ENCODE assay signal across 14 cellular contexts in genomic region chr17:28918295-28918694, GRCh38. TPM values are rescaled to one million over a fixed set of nuclear protein-coding genes. Genes with fewer than 3 reads are reported as not detected.
DNase-seq lines count a peak whose midpoint lies in the region; ATAC-seq and TF ChIP-seq lines count a peak whose summit lies in the region.
"Had no signal": no experiment of that assay in that cellular context is flagged by ENCODE, and none has a peak within 500 bp of the region (broad histone marks: within the 10 kb centered on the region; RNA-seq: fewer than 3 reads in every experiment).

No MANE protein-coding gene starts in this region.

- H3K9me3 ChIP-seq in T-helper 17 cell (ENCODE audit: control insufficient read depth, low read length, poor library complexity, severe bottlenecking), result no peaks in the 10 kb centered on the region

- no peak for DNase-seq in natural killer cell
- no peak for DNase-seq in natural killer cell treated with Interleukin-12 subunit alpha and Interleukin-12 subunit beta and Interleukin-15 and Interleukin-18, amount 100 ng/mL, for 72 hours (ENCODE audit: low spot score)
- no peak for DNase-seq in T-helper 17 cell
- DNase-seq in immature natural killer cell, result no peak
- no peak for DNase-seq in NCI-H748 (lab: John Stamatoyannopoulos, UW; ENCODE audit: unreplicated experiment)
- DNase-seq: GDM1, KBM-7, NCI-H1436, NCI-H2081, NCI-H82, PC-9 had no signal

- TF ChIP-seq CTCF in natural killer cell (IDR thresholded peaks at IDR 0.05), result no peak

- H3K27me3 Mint-ChIP-seq in natural killer cell (ENCODE audit: low read depth in 2 of 2) (no peaks in the 10 kb centered on the region), T-helper 17 cell (no peaks in the 10 kb centered on the region), immature natural killer cell (ENCODE audit: low read depth in 3 of 3) (peaks cover 0 to 3% (median 2%) of the 10 kb centered on the region in 3 donors)
- no peaks in the 10 kb centered on the region for H3K27me3 Mint-ChIP-seq in natural killer cell treated with Interleukin-12 subunit alpha and Interleukin-12 subunit beta and Interleukin-15 and Interleukin-18, amount 100 ng/mL, for 72 hours
- H3K27me3 Mint-ChIP-seq: B cell had no signal

- peak overlapping the region; percentile 36 to 56 for H3K27ac Mint-ChIP-seq in natural killer cell
- no peak overlapping the region for H3K27ac Mint-ChIP-seq in natural killer cell treated with Interleukin-12 subunit alpha and Interleukin-12 subunit beta and Interleukin-15 and Interleukin-18, amount 100 ng/mL, for 72 hours
- peak overlapping the region; percentile 57 for H3K27ac Mint-ChIP-seq in T-helper 17 cell
- peak overlapping the region in 5 of 6 donors; percentile 46 to 87 (median 65) for H3K27ac Mint-ChIP-seq in immature natural killer cell
- H3K27ac Mint-ChIP-seq: B cell had no signal

- H3K4me1 Mint-ChIP-seq in natural killer cell (peaks cover 6 to 12% of the 10 kb centered on the region in 2 donors), T-helper 17 cell (peaks cover 11% of the 10 kb centered on the region), immature natural killer cell (peaks cover 10 to 22% of the 10 kb centered on the region in 2 donors)
- H3K4me1 Mint-ChIP-seq in natural killer cell treated with Interleukin-12 subunit alpha and Interleukin-12 subunit beta and Interleukin-15 and Interleukin-18, amount 100 ng/mL, for 72 hours (ENCODE audit: low read depth in 2 of 2), result peaks cover 9 to 15% of the 10 kb centered on the region in 2 donors

- H3K9me3 Mint-ChIP-seq in natural killer cell (no peaks in the 10 kb centered on the region), immature natural killer cell (no peaks in the 10 kb centered on the region)
- no peaks in the 10 kb centered on the region for H3K9me3 Mint-ChIP-seq in natural killer cell treated with Interleukin-12 subunit alpha and Interleukin-12 subunit beta and Interleukin-15 and Interleukin-18, amount 100 ng/mL, for 72 hours

- H3K36me3 Mint-ChIP-seq in natural killer cell (peaks cover 28% of the 10 kb centered on the region), T-helper 17 cell (ENCODE audit: low read depth) (peaks cover 16% of the 10 kb centered on the region), immature natural killer cell (peaks cover 29 to 69% (median 47%) of the 10 kb centered on the region in 3 donors)
- H3K36me3 Mint-ChIP-seq in natural killer cell treated with Interleukin-12 subunit alpha and Interleukin-12 subunit beta and Interleukin-15 and Interleukin-18, amount 100 ng/mL, for 72 hours, result peaks cover 44% of the 10 kb centered on the region

- intact Hi-C loops in natural killer cell (cut with micrococcal nuclease), result no loop called here

- no peak for ATAC-seq in natural killer cell
- ATAC-seq in natural killer cell treated with Interleukin-12 subunit alpha and Interleukin-12 subunit beta and Interleukin-15 and Interleukin-18, amount 100 ng/mL, for 72 hours, result no peak
- ATAC-seq in T-helper 17 cell, result no peak
- ATAC-seq in GM21717 (IDR thresholded peaks at IDR 0.05; ENCODE audit: unreplicated experiment), result no peak
- no peak for ATAC-seq in GM18907 (IDR thresholded peaks at IDR 0.05; ENCODE audit: unreplicated experiment)

- H3K4me3 Mint-ChIP-seq in natural killer cell (no peak overlapping the region), T-helper 17 cell (no peak overlapping the region), immature natural killer cell (no peak overlapping the region)
- no peak overlapping the region for H3K4me3 Mint-ChIP-seq in natural killer cell treated with Interleukin-12 subunit alpha and Interleukin-12 subunit beta and Interleukin-15 and Interleukin-18, amount 100 ng/mL, for 72 hours
- H3K4me3 Mint-ChIP-seq: B cell had no signal

RNA-seq across cellular contexts. Expression of gene DHRS13, which starts 15.4 kb away (rescaled TPM):
- total RNA-seq in natural killer cell (10 to 100 TPM; 22.5 to 27.3 (median 23.2) TPM), T-helper 17 cell (10 to 100 TPM; 21.0 TPM)
- 10 to 100 TPM; 22.5 to 26.1 TPM for total RNA-seq in natural killer cell treated with Interleukin-12 subunit alpha and Interleukin-12 subunit beta and Interleukin-15 and Interleukin-18, amount 100 ng/mL, for 72 hours
- 10 to 100 TPM; 21.4 to 27.4 (median 22.2) TPM for polyA plus RNA-seq in immature natural killer cell

RNA-seq across cellular contexts. Expression of gene FLOT2, which starts 20.8 kb away (rescaled TPM):
- 100 to 1,000 TPM; 132 to 152 (median 152) TPM for total RNA-seq in natural killer cell
- total RNA-seq in natural killer cell treated with Interleukin-12 subunit alpha and Interleukin-12 subunit beta and Interleukin-15 and Interleukin-18, amount 100 ng/mL, for 72 hours, result 10 to 100 TPM; 79.3 to 95.8 TPM
- 100 to 1,000 TPM; 132 to 147 TPM for total RNA-seq in T-helper 17 cell
- polyA plus RNA-seq in immature natural killer cell, result 100 to 1,000 TPM; 275 to 360 (median 296) TPM

RNA-seq across cellular contexts. Expression of gene PHF12, which starts 33.0 kb away (rescaled TPM):
- total RNA-seq in natural killer cell (100 to 1,000 TPM; 163 to 177 (median 171) TPM), T-helper 17 cell (100 to 1,000 TPM; 164 to 174 TPM)
- 10 to 100 TPM; 68.0 to 72.2 TPM for total RNA-seq in natural killer cell treated with Interleukin-12 subunit alpha and Interleukin-12 subunit beta and Interleukin-15 and Interleukin-18, amount 100 ng/mL, for 72 hours
- 10 to 100 TPM in 1 of 3 donors, 1 to 10 TPM in 2; 1.2 to 15.3 (median 3.9) TPM for polyA plus RNA-seq in immature natural killer cell

Comparison
In these comparisons a context has a peak if more than half of its experiments do, and no peak if none do; other contexts are left out.
1. H3K27ac Mint-ChIP-seq: peak in natural killer cell (2 of 2), T-helper 17 cell (single experiment) and immature natural killer cell (5 of 6); none in natural killer cell treated with Interleukin-12 subunit alpha and Interleukin-12 subunit beta and Interleukin-15 and Interleukin-18, amount 100 ng/mL, for 72 hours (0 of 2).